Comparison of ENCODE assay signal across 8 cellular contexts in the genomic region with DNA sequence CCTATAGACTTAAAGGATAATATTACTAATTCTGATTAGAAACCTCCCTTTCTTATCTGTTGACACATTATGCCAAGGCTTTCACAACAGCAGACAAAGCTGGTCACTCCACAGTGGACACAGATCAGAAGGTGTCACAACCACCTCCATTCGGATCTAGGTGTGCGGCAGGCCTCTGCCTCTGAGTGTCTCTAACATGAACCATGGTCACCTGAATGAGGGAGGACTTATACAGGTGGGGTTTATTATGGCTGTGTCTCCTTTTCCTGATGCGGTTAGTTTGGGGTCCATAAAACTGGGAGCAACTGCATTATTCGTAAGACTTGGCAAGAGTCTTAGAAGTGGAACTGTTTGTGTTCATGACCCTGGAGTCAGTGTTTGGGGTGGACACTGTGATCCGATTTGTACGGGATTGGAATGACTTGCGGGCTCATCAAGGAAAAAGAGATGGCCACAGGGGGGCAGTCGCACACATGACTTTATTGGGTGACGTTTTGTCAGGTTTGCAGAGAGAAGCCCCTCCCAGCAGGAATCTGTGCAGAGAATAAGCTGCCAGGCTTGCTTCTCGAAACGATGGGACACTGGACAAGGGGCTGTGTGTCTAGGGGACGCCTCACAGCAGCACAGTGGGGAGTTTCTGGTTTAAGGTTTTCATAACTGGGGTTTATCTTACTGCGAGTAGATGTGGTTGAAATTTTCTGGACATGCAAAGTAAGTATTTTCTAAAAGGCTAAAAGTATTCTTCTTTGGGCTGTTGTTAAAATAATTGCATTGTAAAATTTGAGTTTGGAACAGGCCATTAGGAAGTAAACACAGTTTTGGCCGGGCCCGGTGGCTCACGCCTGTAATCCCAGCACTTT.
DNase-seq lines count a peak whose midpoint lies in the region; ATAC-seq, FAIRE-seq and TF ChIP-seq lines count a peak whose summit lies in the region.

No MANE protein-coding gene starts in this region.

- BruUV-seq in K562 (replicated peaks; lab: Mats Ljungman, UMichigan): no TSS peak

- H2AFZ ChIP-seq in K562 (ENCODE audit: low read depth, low read length): no peak overlapping the region

- TF ChIP-seq POLR2A in K562 (conservative IDR thresholded peaks at IDR 0.05): no peak

- DNase-seq in activated CD4-positive, CD25-positive, alpha-beta regulatory T cell (lab: John Stamatoyannopoulos, UW): peak in 3 of 4 experiments; percentile 9 to 26 (median 16)
- DNase-seq in NAMALWA (ENCODE audit: low spot score): peak; percentile 83
- peak; percentile 10 for DNase-seq in T follicular helper cell (ENCODE audit: low read depth)
- DNase-seq in K562 (ENCODE audit: extremely low read depth in 1 of 4, low spot score in 3 of 4): peak; percentile 75 to 81 (median 78)
- DNase-seq in iPS-NIHi7 (ENCODE audit: extremely low spot score): peak; percentile 83
- peak; percentile 16 to 34 for DNase-seq in stimulated activated CD4-positive, alpha-beta T cell treated with anti-CD3 and anti-CD28 coated beads, Interleukin-15, amount 100 ng/mL, for 1 hour (ENCODE audit: low read depth in 1 of 2, low spot score in 1 of 2)

- H3K79me2 ChIP-seq in K562 (ENCODE audit: control insufficient read depth, insufficient read depth, low read length): no peaks in the 10 kb centered on the region

- no peak overlapping the region for H3K4me3 ChIP-seq in K562

- POLR2A ChIA-PET in K562 (lab: Yijun Ruan, JAX): no interaction called here

- no peak overlapping the region for H3K9ac ChIP-seq in K562 (ENCODE audit: insufficient read depth in 1 of 2, low read depth in 2 of 2, low read length in 2 of 2)

- no peaks in the 10 kb centered on the region for H4K20me1 ChIP-seq in K562 (replicated peaks; ENCODE audit: control insufficient read depth, insufficient read depth, low read length)

- intact Hi-C loops in K562 (cut with micrococcal nuclease): loop anchor here (1.0 to 5.0 kb wide), 3 partner anchors 141 to 585 kb away; no protein-coding TSS in a partner anchor

- peak; percentile 92 for FAIRE-seq in K562 (lab: Jason Lieb, UNC)

- no peaks in the 10 kb centered on the region for H3K4me1 ChIP-seq in K562 (replicated peaks in 1 of 2; ENCODE audit: control insufficient read depth in 2 of 2, insufficient read depth in 2 of 2, low read length in 2 of 2)

- no peak for TF ChIP-seq EP300 in K562 (IDR thresholded peaks at IDR 0.05; ENCODE audit: low read length)

- TF ChIP-seq CTCF in K562 (IDR thresholded peaks at IDR 0.05 in 2 of 3, conservative IDR thresholded peaks at IDR 0.05 in 1 of 3; ENCODE audit: insufficient read depth in 2 of 3, low read depth in 1 of 3, low read length in 3 of 3): peak; percentile 77 to 87 (median 83)

- peak; percentile 61 to 80 for TF ChIP-seq RAD21 in K562 (CRISPR knock-in tag; conservative IDR thresholded peaks at IDR 0.05 in 1 of 2, IDR thresholded peaks at IDR 0.05 in 1 of 2)

- H3K36me3 ChIP-seq in K562 (ENCODE audit: control insufficient read depth, insufficient read depth, low read length): no peaks in the 10 kb centered on the region

- no peak overlapping the region for H3K4me2 ChIP-seq in K562 (ENCODE audit: insufficient read depth, low read length)

- 2% methylated on average over 16 of the region's 16 CpGs for WGBS in K562 (ENCODE audit: insufficient coverage, low coverage, missing lambda C conversion rate)

- H3K9me1 ChIP-seq in K562 (ENCODE audit: control insufficient read depth, insufficient read depth, low read length): no peaks in the 10 kb centered on the region

- H3K27me3 ChIP-seq in K562 (ENCODE audit: control insufficient read depth in 2 of 2, insufficient read depth in 2 of 2, low read length in 2 of 2): peaks cover 0 to 4% of the 10 kb centered on the region in 2 experiments; a peak in 1 of 5 replicates

- CTCF ChIA-PET in K562 (lab: Yijun Ruan, JAX; ENCODE audit: low intra/inter-chr PET ratio): interaction anchor here (0.7 to 2.8 kb wide), 3 partner anchors 141 to 704 kb away, joined by 3 to 29 read pairs (median 5); no protein-coding TSS in a partner anchor

- H3K9me3 ChIP-seq in K562 (replicated peaks; ENCODE audit: control insufficient read depth, insufficient read depth, low read depth, low read length): no peaks in the 10 kb centered on the region

- no peak overlapping the region for H3K27ac ChIP-seq in K562 (ENCODE audit: extremely low read depth, low read depth, low read length)

- in situ Hi-C loops in K562 (cut with MboI): loop anchor here (10.0 kb wide), 1 partner anchor 577 kb away; no protein-coding TSS in a partner anchor

- ATAC-seq in activated CD4-positive, CD25-positive, alpha-beta regulatory T cell treated with anti-CD3 and anti-CD28 coated beads, Interleukin-2, amount 50 U/mL, for 24 hours: no peak
- ATAC-seq in K562 (peak; percentile 95), GM19035 (IDR thresholded peaks at IDR 0.05; ENCODE audit: unreplicated experiment) (no peak)

TF ChIP-seq in K562, 482 proteins besides CTCF, POLR2A, EP300 and RAD21 (continues in another document):
- TF ChIP-seq, protein P1, sequence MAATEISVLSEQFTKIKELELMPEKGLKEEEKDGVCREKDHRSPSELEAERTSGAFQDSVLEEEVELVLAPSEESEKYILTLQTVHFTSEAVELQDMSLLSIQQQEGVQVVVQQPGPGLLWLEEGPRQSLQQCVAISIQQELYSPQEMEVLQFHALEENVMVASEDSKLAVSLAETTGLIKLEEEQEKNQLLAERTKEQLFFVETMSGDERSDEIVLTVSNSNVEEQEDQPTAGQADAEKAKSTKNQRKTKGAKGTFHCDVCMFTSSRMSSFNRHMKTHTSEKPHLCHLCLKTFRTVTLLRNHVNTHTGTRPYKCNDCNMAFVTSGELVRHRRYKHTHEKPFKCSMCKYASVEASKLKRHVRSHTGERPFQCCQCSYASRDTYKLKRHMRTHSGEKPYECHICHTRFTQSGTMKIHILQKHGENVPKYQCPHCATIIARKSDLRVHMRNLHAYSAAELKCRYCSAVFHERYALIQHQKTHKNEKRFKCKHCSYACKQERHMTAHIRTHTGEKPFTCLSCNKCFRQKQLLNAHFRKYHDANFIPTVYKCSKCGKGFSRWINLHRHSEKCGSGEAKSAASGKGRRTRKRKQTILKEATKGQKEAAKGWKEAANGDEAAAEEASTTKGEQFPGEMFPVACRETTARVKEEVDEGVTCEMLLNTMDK (IDR thresholded peaks at IDR 0.05; ENCODE audit: borderline replicate concordance, insufficient read depth, low read depth, low read length, poor library complexity, severe bottlenecking): peak; percentile 20
- TF ChIP-seq SMC3 (conservative IDR thresholded peaks at IDR 0.05; ENCODE audit: insufficient read depth, low read depth, low read length) (peak; percentile 69), GABPA (tag; conservative IDR thresholded peaks at IDR 0.05; ENCODE audit: low read depth) (no peak), ATF1 (CRISPR knock-in tag; IDR thresholded peaks at IDR 0.05) (no peak), ATF1 (tag; IDR thresholded peaks at IDR 0.05) (peak; percentile 76), PBX2 (CRISPR knock-in tag; IDR thresholded peaks at IDR 0.05; ENCODE audit: low read depth) (no peak), PBX2 (tag; conservative IDR thresholded peaks at IDR 0.05; ENCODE audit: low read depth) (0 out of 2 replicates have a peak, but pooled peaks have one; percentile 19), POLR3G (IDR thresholded peaks at IDR 0.05; ENCODE audit: extremely low read depth, insufficient read length, insufficient replicate concordance) (no peak), JUND (IDR thresholded peaks at IDR 0.05; ENCODE audit: borderline replicate concordance, low read depth, low read length) (0 out of 2 replicates have a peak, but pooled peaks have one; percentile 39), JUND (tag; IDR thresholded peaks at IDR 0.05; ENCODE audit: borderline replicate concordance, low read depth, low read length) (no peak), ZNF764 (CRISPR knock-in tag; IDR thresholded peaks at IDR 0.05; ENCODE audit: low read depth) (peak; percentile 72), RCOR1 (IDR thresholded peaks at IDR 0.05; ENCODE audit: borderline replicate concordance in 1 of 2, low read depth in 2 of 2, low read length in 2 of 2) (0 out of 4 replicates have a peak, but pooled peaks of 1 of the 2 experiments have one; percentile 13), RB1 (IDR thresholded peaks at IDR 0.05; ENCODE audit: low read depth) (0 out of 2 replicates have a peak, but pooled peaks have one; percentile 17)
- TF ChIP-seq, protein P2, sequence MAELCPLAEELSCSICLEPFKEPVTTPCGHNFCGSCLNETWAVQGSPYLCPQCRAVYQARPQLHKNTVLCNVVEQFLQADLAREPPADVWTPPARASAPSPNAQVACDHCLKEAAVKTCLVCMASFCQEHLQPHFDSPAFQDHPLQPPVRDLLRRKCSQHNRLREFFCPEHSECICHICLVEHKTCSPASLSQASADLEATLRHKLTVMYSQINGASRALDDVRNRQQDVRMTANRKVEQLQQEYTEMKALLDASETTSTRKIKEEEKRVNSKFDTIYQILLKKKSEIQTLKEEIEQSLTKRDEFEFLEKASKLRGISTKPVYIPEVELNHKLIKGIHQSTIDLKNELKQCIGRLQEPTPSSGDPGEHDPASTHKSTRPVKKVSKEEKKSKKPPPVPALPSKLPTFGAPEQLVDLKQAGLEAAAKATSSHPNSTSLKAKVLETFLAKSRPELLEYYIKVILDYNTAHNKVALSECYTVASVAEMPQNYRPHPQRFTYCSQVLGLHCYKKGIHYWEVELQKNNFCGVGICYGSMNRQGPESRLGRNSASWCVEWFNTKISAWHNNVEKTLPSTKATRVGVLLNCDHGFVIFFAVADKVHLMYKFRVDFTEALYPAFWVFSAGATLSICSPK (IDR thresholded peaks at IDR 0.05; ENCODE audit: borderline replicate concordance): no peak

Comparison
In these comparisons a context has a peak if more than half of its experiments do, and no peak if none do; other contexts are left out.
1. DNase-seq: peak in every context shown above with its lines; median percentile 83 in NAMALWA; 83 in iPS-NIHi7; 78 in K562; 25 in stimulated activated CD4-positive, alpha-beta T cell treated with anti-CD3 and anti-CD28 coated beads, Interleukin-15, amount 100 ng/mL, for 1 hour; 16 in activated CD4-positive, CD25-positive, alpha-beta regulatory T cell; 10 in T follicular helper cell.